Comparison of ENCODE assay signal across 8 cellular contexts in genomic region chr14:105180598-105181528, GRCh38. TPM values are rescaled to one million over a fixed set of nuclear protein-coding genes. Genes with fewer than 3 reads are reported as not detected.
DNase-seq lines count a peak whose midpoint lies in the region; ATAC-seq and TF ChIP-seq lines count a peak whose summit lies in the region.

Gene NUDT14, minus strand, starts transcription at chr14:105181312. Its CDS starts 103 bp downstream, at chr14:105181209.

- H3K36me3 ChIP-seq in OCI-LY3 (replicated peaks; ENCODE audit: low read depth, low read length), result no peaks in the 10 kb centered on the region
- no peaks in the 10 kb centered on the region for H3K36me3 ChIP-seq in fibroblast of lung (ENCODE audit: control insufficient read depth, insufficient read depth, low read length)
- H3K36me3 ChIP-seq in neural progenitor cell, result no peaks in the 10 kb centered on the region
- no peaks in the 10 kb centered on the region for H3K36me3 ChIP-seq in suprapubic skin

- H3K27ac ChIP-seq in OCI-LY3 (ENCODE audit: low read length), result no peak within 1 kb of the TSS
- no peak within 1 kb of the TSS for H3K27ac ChIP-seq in fibroblast of lung (ENCODE audit: insufficient read depth, low read length)
- no peak within 1 kb of the TSS for H3K27ac ChIP-seq in neural progenitor cell
- no peak within 1 kb of the TSS for H3K27ac ChIP-seq in suprapubic skin

- H3K4me1 Mint-ChIP-seq in neural progenitor cell, result peaks cover 8% of the 10 kb centered on the region

- H3K36me3 Mint-ChIP-seq in neural progenitor cell, result no peaks in the 10 kb centered on the region

- DNase-seq in NCI-H1092 treated with DMSO at 0.1 percent for 48 hours (lab: John Stamatoyannopoulos, UW) (peak; percentile 48), NCI-H1092 (lab: John Stamatoyannopoulos, UW) (no peak), fibroblast of lung (ENCODE audit: low read depth in 2 of 2) (peak; percentile 29 to 34), neural progenitor cell (ENCODE audit: low spot score) (peak; percentile 80), suprapubic skin (ENCODE audit: low spot score in 2 of 2) (no peak)
- peak; percentile 82 to 83 for DNase-seq in activated T-helper 1 cell treated with anti-CD3 and anti-CD28 coated beads, Interleukin-2, amount 50 U/mL, for 16 hours (ENCODE audit: low read depth in 1 of 2, low spot score in 1 of 2)

- TF ChIP-seq EP300 in suprapubic skin (IDR thresholded peaks at IDR 0.05), result no peak

- peaks cover 23% of the 10 kb centered on the region for H3F3A ChIP-seq in neural progenitor cell (ENCODE audit: low read depth)

- H4K20me1 ChIP-seq in OCI-LY3 (ENCODE audit: insufficient read depth, low read length) (no peaks in the 10 kb centered on the region), fibroblast of lung (ENCODE audit: control insufficient read depth, extremely low read depth, insufficient read depth, low read length) (no peaks in the 10 kb centered on the region), neural progenitor cell (ENCODE audit: low read depth) (peaks cover 31% of the 10 kb centered on the region)

- no peak for TF ChIP-seq CTCF in OCI-LY3 (IDR thresholded peaks at IDR 0.05; ENCODE audit: low read depth, low read length)
- no peak for TF ChIP-seq CTCF in fibroblast of lung (conservative IDR thresholded peaks at IDR 0.05 in 1 of 2, IDR thresholded peaks at IDR 0.05 in 1 of 2; ENCODE audit: low read depth in 1 of 2, low read length in 2 of 2)
- TF ChIP-seq CTCF in neural progenitor cell (IDR thresholded peaks at IDR 0.05), result no peak
- no peak for TF ChIP-seq CTCF in suprapubic skin (IDR thresholded peaks at IDR 0.05)

- peaks cover 10% of the 10 kb centered on the region for H3K4me1 ChIP-seq in OCI-LY3 (ENCODE audit: low read length)
- no peaks in the 10 kb centered on the region for H3K4me1 ChIP-seq in fibroblast of lung (ENCODE audit: control insufficient read depth, extremely low read depth, insufficient read depth, low read length)
- peaks cover 4% of the 10 kb centered on the region for H3K4me1 ChIP-seq in neural progenitor cell
- H3K4me1 ChIP-seq in suprapubic skin, result peaks cover 26% of the 10 kb centered on the region

- H3K27ac Mint-ChIP-seq in neural progenitor cell, result no peak within 1 kb of the TSS

- H3K9ac ChIP-seq in OCI-LY3 (ENCODE audit: low read length), result peak within 1 kb of the TSS; percentile 71
- peak within 1 kb of the TSS; percentile 30 for H3K9ac ChIP-seq in fibroblast of lung (ENCODE audit: insufficient read depth, low read length)
- no peak within 1 kb of the TSS for H3K9ac ChIP-seq in neural progenitor cell

- H3K4me3 ChIP-seq in OCI-LY3 (ENCODE audit: low read length), result peak within 1 kb of the TSS; percentile 94
- peak within 1 kb of the TSS; percentile 38 to 63 (median 51) for H3K4me3 ChIP-seq in fibroblast of lung (replicated peaks in 1 of 4; ENCODE audit: control extremely low read depth in 1 of 4, insufficient read depth in 1 of 4, low read depth in 3 of 4, low read length in 4 of 4)
- H3K4me3 ChIP-seq in neural progenitor cell, result peak within 1 kb of the TSS; percentile 74
- peak within 1 kb of the TSS; percentile 54 for H3K4me3 ChIP-seq in suprapubic skin

- no peaks in the 10 kb centered on the region for H3K9me3 Mint-ChIP-seq in neural progenitor cell

- H3K9me3 ChIP-seq in OCI-LY3 (ENCODE audit: insufficient read depth, low read length) (no peaks in the 10 kb centered on the region), fibroblast of lung (ENCODE audit: control insufficient read depth, insufficient read depth, low read depth, low read length) (no peaks in the 10 kb centered on the region), neural progenitor cell (ENCODE audit: low read depth) (no peaks in the 10 kb centered on the region), suprapubic skin (no peaks in the 10 kb centered on the region)

- H3K27me3 ChIP-seq in OCI-LY3 (ENCODE audit: low read depth, low read length), result peaks cover 12% of the 10 kb centered on the region
- no peaks in the 10 kb centered on the region for H3K27me3 ChIP-seq in fibroblast of lung (ENCODE audit: control insufficient read depth, insufficient read depth, low read length)
- peaks cover 32% of the 10 kb centered on the region for H3K27me3 ChIP-seq in neural progenitor cell
- no peaks in the 10 kb centered on the region for H3K27me3 ChIP-seq in suprapubic skin

- ATAC-seq in HG03045 (IDR thresholded peaks at IDR 0.05; ENCODE audit: unreplicated experiment), result peak; percentile 47

- H2AFZ ChIP-seq in OCI-LY3 (ENCODE audit: low read depth, low read length), result no peak within 1 kb of the TSS
- H2AFZ ChIP-seq in fibroblast of lung (ENCODE audit: low read length), result peak within 1 kb of the TSS; percentile 11
- H2AFZ ChIP-seq in neural progenitor cell (replicated peaks), result no peak within 1 kb of the TSS

- H3K79me2 ChIP-seq in OCI-LY3 (ENCODE audit: low read length) (no peaks in the 10 kb centered on the region), fibroblast of lung (ENCODE audit: control insufficient read depth, insufficient read depth, low read length) (no peaks in the 10 kb centered on the region), neural progenitor cell (ENCODE audit: low read depth) (no peaks in the 10 kb centered on the region)

- H3K4me3 Mint-ChIP-seq in neural progenitor cell, result peak within 1 kb of the TSS; percentile 85

- H3K27me3 Mint-ChIP-seq in neural progenitor cell (ENCODE audit: insufficient read depth, low read depth), result peaks cover 20% of the 10 kb centered on the region

- WGBS in suprapubic skin, result 0% methylated on average over 14 of the region's 105 CpGs

- no peak for TF ChIP-seq POLR2A in suprapubic skin (IDR thresholded peaks at IDR 0.05)

- H3K4me2 ChIP-seq in OCI-LY3 (ENCODE audit: low read length) (peak within 1 kb of the TSS; percentile 98), fibroblast of lung (ENCODE audit: extremely low read depth, insufficient read depth, low read length) (no peak within 1 kb of the TSS), neural progenitor cell (peak within 1 kb of the TSS; percentile 88)

RNA-seq across cellular contexts. Expression of gene NUDT14, which starts in this region (rescaled TPM):
- total RNA-seq in fibroblast of lung, result 13.9 and 14.2 TPM in 2 replicates
- polyA plus RNA-seq in fibroblast of lung, result 6.1 and 6.7 TPM in 2 replicates
- 17.8 and 19.3 TPM in 2 replicates for polyA plus RNA-seq in fibroblast of lung (2012)
- 4.1 and 12.5 TPM in 2 replicates for polyA minus RNA-seq in fibroblast of lung (ENCODE audit: low replicate concordance)
- total RNA-seq in neural progenitor cell (ENCODE audit: low replicate concordance), result 5.5 and 27.0 TPM in 2 replicates
- 10 to 100 TPM; 14.6 to 22.2 (median 19.8) TPM for total RNA-seq in suprapubic skin

Comparison
In these comparisons a context has a peak if more than half of its experiments do, and no peak if none do; other contexts are left out.
1. DNase-seq: peak in NCI-H1092 treated with DMSO at 0.1 percent for 48 hours (single experiment), activated T-helper 1 cell treated with anti-CD3 and anti-CD28 coated beads, Interleukin-2, amount 50 U/mL, for 16 hours (2 of 2), fibroblast of lung (2 of 2) and neural progenitor cell (single experiment); none in NCI-H1092 (single experiment) and suprapubic skin (0 of 2).
2. Peak in every context shown above with its lines, with median percentiles within 50 percentile points of each other: H3K4me3 ChIP-seq.